In the genomic region with DNA sequence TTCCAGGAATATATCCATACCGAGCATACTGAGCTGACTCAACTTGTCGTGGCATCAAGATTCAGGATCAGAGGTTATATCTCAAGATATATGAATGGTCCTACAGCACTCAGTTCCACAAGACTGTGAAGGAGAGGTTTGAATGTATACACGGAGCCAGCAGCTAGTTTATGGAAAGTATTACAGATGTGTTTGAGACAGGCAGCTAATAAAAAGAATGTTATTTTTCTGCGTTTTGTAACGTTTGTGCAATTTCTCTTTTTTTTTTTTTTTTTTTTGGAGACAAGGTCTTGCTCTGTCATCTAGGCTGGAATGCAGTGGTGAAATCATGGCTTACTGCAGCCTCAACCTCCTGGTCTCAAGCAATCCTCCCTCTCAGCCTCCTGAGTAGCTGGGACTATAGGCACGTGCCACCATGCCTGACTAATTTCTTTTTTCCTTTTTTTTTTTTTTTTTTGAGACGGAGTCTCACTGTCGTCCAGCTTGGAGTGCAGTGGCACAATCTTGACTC, we compare ENCODE assay signal across 21 cellular contexts. TPM values are rescaled to one million over a fixed set of nuclear protein-coding genes. Genes with fewer than 3 reads are reported as not detected.
DNase-seq lines count a peak whose midpoint lies in the region; ATAC-seq and TF ChIP-seq lines count a peak whose summit lies in the region.
"Had no signal": no experiment of that assay in that cellular context is flagged by ENCODE, and none has a peak within 500 bp of the region (broad histone marks: within the 10 kb centered on the region; RNA-seq: fewer than 3 reads in every experiment).

No MANE protein-coding gene starts in this region.

- H3K9ac ChIP-seq in KMS-11 (peak overlapping the region; percentile 63; the same call in 1 of the 2 replicates), endodermal cell (ENCODE audit: extremely low read depth, low read length, poor library complexity, severe bottlenecking) (no peak overlapping the region)
- H3K9ac ChIP-seq: BLaER1 treated with 17β-estradiol and CSF1 and Interleukin-3, amounts not matched to agents 10 nM and 100 nM had no signal

- no peaks in the 10 kb centered on the region for H3K9me3 ChIP-seq in endodermal cell (ENCODE audit: control insufficient read depth, low read length)
- H3K9me3 ChIP-seq: suprapubic skin had no signal

- H3K4me1 Mint-ChIP-seq in endodermal cell = peaks cover 17% of the 10 kb centered on the region
- H3K4me1 Mint-ChIP-seq in effector memory CD8-positive, alpha-beta T cell (ENCODE audit: low read depth in 2 of 2) = peaks cover 12 to 15% of the 10 kb centered on the region in 2 donors

- no peaks in the 10 kb centered on the region for H3K36me3 Mint-ChIP-seq in endodermal cell (ENCODE audit: low read depth)
- peaks cover 17% of the 10 kb centered on the region for H3K36me3 Mint-ChIP-seq in effector memory CD8-positive, alpha-beta T cell (ENCODE audit: insufficient read depth)
- H3K36me3 Mint-ChIP-seq: natural killer cell treated with Interleukin-12 subunit alpha and Interleukin-12 subunit beta and Interleukin-15 and Interleukin-18, amount 100 ng/mL, for 72 hours had no signal

- H3K27ac ChIP-seq in KMS-11 (peak overlapping the region; percentile 97), endodermal cell (ENCODE audit: low read depth, low read length) (no peak overlapping the region)
- H3K27ac ChIP-seq: suprapubic skin had no signal

- H3K4me3 ChIP-seq in KMS-11 (IDR thresholded peaks at IDR 0.05; ENCODE audit: insufficient read depth, low read depth, low read length) (no peak overlapping the region), endodermal cell (ENCODE audit: low read length) (peak overlapping the region; percentile 29)
- H3K4me3 ChIP-seq: BLaER1 treated with 17β-estradiol and CSF1 and Interleukin-3, amounts not matched to agents 10 nM and 100 nM; suprapubic skin had no signal

- intact Hi-C loops in sciatic nerve (cut with DNase I) = no loop called here

- TF ChIP-seq CTCF in KMS-11 (conservative IDR thresholded peaks at IDR 0.05; ENCODE audit: low read depth, low read length) = no peak
- no peak for TF ChIP-seq CTCF in endodermal cell (conservative IDR thresholded peaks at IDR 0.05)

- peak overlapping the region; percentile 40 for H2AFZ ChIP-seq in KMS-11 (ENCODE audit: low read depth)

- H3K27me3 Mint-ChIP-seq in endodermal cell (ENCODE audit: insufficient read depth) = peaks cover 9% of the 10 kb centered on the region
- H3K27me3 Mint-ChIP-seq in effector memory CD8-positive, alpha-beta T cell = peaks cover 0 to 9% of the 10 kb centered on the region in 2 donors
- H3K27me3 Mint-ChIP-seq: T-helper 17 cell had no signal

- H3K4me3 Mint-ChIP-seq in endodermal cell = no peak overlapping the region
- no peak overlapping the region for H3K4me3 Mint-ChIP-seq in effector memory CD8-positive, alpha-beta T cell
- H3K4me3 Mint-ChIP-seq: activated B cell treated with CpG ODN at 0.5 μM for 24 hours; natural killer cell treated with Interleukin-12 subunit alpha and Interleukin-12 subunit beta and Interleukin-15 and Interleukin-18, amount 100 ng/mL, for 72 hours; T-helper 17 cell had no signal

- DNase-seq in EL = peak; percentile 79
- no peak for DNase-seq in endodermal cell
- DNase-seq in sciatic nerve (ENCODE audit: low spot score) = peak; percentile 5
- no peak for DNase-seq in effector memory CD8-positive, alpha-beta T cell
- no peak for DNase-seq in activated T-cell treated with anti-CD3 and anti-CD28 coated beads, Interleukin-2, amount 50 U/mL, for 48 hours
- DNase-seq: activated B cell treated with CpG ODN at 0.5 μM for 24 hours; central memory CD4-positive, alpha-beta T cell; effector CD4-positive, alpha-beta T cell; GDM1; NCI-H1694 treated with DMSO at 0.1 percent for 48 hours; NCI-H446; small intestine; stimulated activated CD4-positive, alpha-beta T cell treated with anti-CD3 and anti-CD28 coated beads, Interleukin-4, amount 100 ng/mL, for 4 hours; T-helper 17 cell had no signal

- 90 to 98% methylated on average over 4 to 8 of the region's 8 CpGs for WGBS in endodermal cell (ENCODE audit: insufficient coverage in 1 of 2, insufficient read length in 1 of 2), 2 experiments

- H3K27ac Mint-ChIP-seq in endodermal cell = no peak overlapping the region
- H3K27ac Mint-ChIP-seq in effector memory CD8-positive, alpha-beta T cell = no peak overlapping the region
- H3K27ac Mint-ChIP-seq: activated B cell treated with CpG ODN at 0.5 μM for 24 hours, T-helper 17 cell had no signal

- ATAC-seq in sciatic nerve (no peak), GM18502 (IDR thresholded peaks at IDR 0.05; ENCODE audit: poor library complexity, unreplicated experiment) (no peak), HG02588 (IDR thresholded peaks at IDR 0.05; ENCODE audit: unreplicated experiment) (no peak)
- ATAC-seq in effector memory CD8-positive, alpha-beta T cell (replicated peaks) = no peak
- ATAC-seq: natural killer cell treated with Interleukin-12 subunit alpha and Interleukin-12 subunit beta and Interleukin-15 and Interleukin-18, amount 100 ng/mL, for 72 hours; Right ventricle myocardium inferior; T-helper 17 cell had no signal

- H3K36me3 ChIP-seq in KMS-11 (ENCODE audit: insufficient read depth) = no peaks in the 10 kb centered on the region
- no peaks in the 10 kb centered on the region for H3K36me3 ChIP-seq in endodermal cell (ENCODE audit: control insufficient read depth, insufficient read depth, low read length)
- H3K36me3 ChIP-seq: BLaER1 treated with 17β-estradiol and CSF1 and Interleukin-3, amounts not matched to agents 10 nM and 100 nM; suprapubic skin had no signal

- H4K20me1 ChIP-seq in KMS-11 (ENCODE audit: insufficient read depth) = no peaks in the 10 kb centered on the region

- H3K4me1 ChIP-seq in KMS-11 (ENCODE audit: low read depth, poor library complexity, severe bottlenecking) (peaks cover 80% of the 10 kb centered on the region), endodermal cell (ENCODE audit: control insufficient read depth, insufficient read depth, low read length) (peaks cover 7% of the 10 kb centered on the region)

- H3K9me3 Mint-ChIP-seq in endodermal cell = no peaks in the 10 kb centered on the region
- no peaks in the 10 kb centered on the region for H3K9me3 Mint-ChIP-seq in effector memory CD8-positive, alpha-beta T cell
- H3K9me3 Mint-ChIP-seq: activated B cell treated with CpG ODN at 0.5 μM for 24 hours; natural killer cell treated with Interleukin-12 subunit alpha and Interleukin-12 subunit beta and Interleukin-15 and Interleukin-18, amount 100 ng/mL, for 72 hours had no signal

- H3K4me2 ChIP-seq in KMS-11 = peak overlapping the region; percentile 89

- H3K79me2 ChIP-seq in KMS-11 (ENCODE audit: insufficient read depth, low read depth) = peaks cover 14% of the 10 kb centered on the region

- H3K27me3 ChIP-seq in KMS-11 (ENCODE audit: insufficient read depth, low read depth) (no peaks in the 10 kb centered on the region), endodermal cell (ENCODE audit: control insufficient read depth, insufficient read depth, low read length, poor library complexity, severe bottlenecking) (no peaks in the 10 kb centered on the region)
- H3K27me3 ChIP-seq: BLaER1 treated with 17β-estradiol and CSF1 and Interleukin-3, amounts not matched to agents 10 nM and 100 nM; suprapubic skin had no signal

RNA-seq across cellular contexts. Expression of a gene that starts 3.4 kb away (rescaled TPM):
- 10 to 100 TPM; 12.1 to 16.9 TPM for total RNA-seq in endodermal cell
- polyA plus RNA-seq in endodermal cell (2013, experiment 1 of 2) = 19.3 TPM
- polyA plus RNA-seq in endodermal cell (2013, experiment 2 of 2) = 18.7 TPM
- total RNA-seq in sciatic nerve = 4.2 TPM

Comparison
In these comparisons a context has a peak if more than half of its experiments do, and no peak if none do; other contexts are left out.
1. DNase-seq: peak in EL (single experiment) and sciatic nerve (single experiment); none in endodermal cell (single experiment), effector memory CD8-positive, alpha-beta T cell (0 of 3) and activated T-cell treated with anti-CD3 and anti-CD28 coated beads, Interleukin-2, amount 50 U/mL, for 48 hours (0 of 2).